Comparison of ENCODE assay signal across 8 cellular contexts in genomic region chr22:36775966-36776669, GRCh38. TPM values are rescaled to one million over a fixed set of nuclear protein-coding genes. Genes with fewer than 3 reads are reported as not detected.
DNase-seq lines count a peak whose midpoint lies in the region; ATAC-seq and TF ChIP-seq lines count a peak whose summit lies in the region.

A gene with protein sequence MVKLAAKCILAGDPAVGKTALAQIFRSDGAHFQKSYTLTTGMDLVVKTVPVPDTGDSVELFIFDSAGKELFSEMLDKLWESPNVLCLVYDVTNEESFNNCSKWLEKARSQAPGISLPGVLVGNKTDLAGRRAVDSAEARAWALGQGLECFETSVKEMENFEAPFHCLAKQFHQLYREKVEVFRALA (minus strand): TSS chr22:36776119. CDS start chr22:36775707, 412 bp downstream.

- intact Hi-C loops in PC-3 (cut with micrococcal nuclease) (loop anchor here (10.0 kb wide), 1 partner anchor 131 kb away; no protein-coding TSS in a partner anchor), mucosa of descending colon (cut with DNase I, micrococcal nuclease) (loop anchor here in 1 of 2 donors (10.0 kb wide), 1 partner anchor 231 kb away; no protein-coding TSS in a partner anchor)

- peak; percentile 89 for ATAC-seq in GM21526 (IDR thresholded peaks at IDR 0.05; ENCODE audit: low FRiP score, unreplicated experiment)
- ATAC-seq in PC-3 = peak; percentile 94
- ATAC-seq in mucosa of descending colon = peak; percentile 96

- no peak within 1 kb of the TSS for H3K27ac ChIP-seq in PC-3 (ENCODE audit: low read length)
- no peak within 1 kb of the TSS for H3K27ac ChIP-seq in epithelial cell of prostate

- peaks cover 5% of the 10 kb centered on the region; the same call in 1 of the 2 replicates for H3K79me2 ChIP-seq in PC-3 (ENCODE audit: low read length)

- peak within 1 kb of the TSS; percentile 98 for H3K4me2 ChIP-seq in PC-3 (ENCODE audit: low read length)

- BruUV-seq in PC-3 (replicated peaks; lab: Mats Ljungman, UMichigan) = no TSS peak

- H3K9me3 ChIP-seq in PC-3 (ENCODE audit: low read length) = no peaks in the 10 kb centered on the region
- H3K9me3 ChIP-seq in mucosa of descending colon = no peaks in the 10 kb centered on the region

- CTCF ChIA-PET in PC-3 (lab: Charles Lee) = interaction anchor here (0.6 to 1.8 kb wide), 4 partner anchors 18 to 229 kb away, joined by 3 to 12 read pairs (median 7); no protein-coding TSS in a partner anchor

- no peaks in the 10 kb centered on the region for H3F3A ChIP-seq in PC-3 (ENCODE audit: low read length, unreplicated experiment)

- DNase-seq in D341Med (ENCODE audit: low spot score) (peak; percentile 99), HuH-7.5 (ENCODE audit: low spot score) (peak; percentile 91), PC-3 (peak; percentile 98), activated T-cell treated with anti-CD3 and anti-CD28 coated beads for 48 hours (ENCODE audit: low read depth) (peak; percentile 91), epithelial cell of prostate (ENCODE audit: low read depth, low spot score) (peak; percentile 100), mucosa of descending colon (peak; percentile 94 to 99 (median 97))
- DNase-seq in stimulated activated CD8-positive, alpha-beta memory T cell treated with anti-CD3 and anti-CD28 coated beads, Interleukin-4, amount 100 ng/mL, for 24 hours (ENCODE audit: low read depth) = peak; percentile 92

- no peaks in the 10 kb centered on the region for H3K9me2 ChIP-seq in PC-3 (replicated peaks; ENCODE audit: low read length)

- peak within 1 kb of the TSS; percentile 64 for H3K9ac ChIP-seq in PC-3 (ENCODE audit: low read length)

- peak within 1 kb of the TSS; percentile 88 for H3K4me3 ChIP-seq in PC-3 (ENCODE audit: low read length)
- peak within 1 kb of the TSS; percentile 94 for H3K4me3 ChIP-seq in mucosa of descending colon

- no peaks in the 10 kb centered on the region for H3K27me3 ChIP-seq in PC-3 (ENCODE audit: low read length)

- no peaks in the 10 kb centered on the region for H4K20me1 ChIP-seq in PC-3 (ENCODE audit: low read length)

- POLR2A ChIA-PET in PC-3 (lab: Charles Lee; ENCODE audit: unreplicated experiment) = interaction anchor here (0.5 to 0.9 kb wide), 8 partner anchors 46 to 488 kb away, joined by 3 to 6 read pairs (median 4); partner anchors contain the start of gene EIF3D

- H3K36me3 ChIP-seq in PC-3 (ENCODE audit: low read depth, low read length) (no peaks in the 10 kb centered on the region), mucosa of descending colon (ENCODE audit: low read depth) (no peaks in the 10 kb centered on the region)

- peak within 1 kb of the TSS; percentile 80 for H2AFZ ChIP-seq in PC-3 (ENCODE audit: low read length)

- peaks cover 13% of the 10 kb centered on the region; the same call in 1 of the 2 replicates for H3K4me1 ChIP-seq in PC-3 (ENCODE audit: insufficient read depth, low read length)
- H3K4me1 ChIP-seq in mucosa of descending colon (ENCODE audit: low read depth) = peaks cover 12% of the 10 kb centered on the region

- no peak for TF ChIP-seq CTCF in PC-3 (conservative IDR thresholded peaks at IDR 0.05; ENCODE audit: low read depth, low read length)
- TF ChIP-seq CTCF in mucosa of descending colon (IDR thresholded peaks at IDR 0.05) = no peak

RNA-seq across cellular contexts. Expression of the gene that starts here (rescaled TPM):
- total RNA-seq in PC-3 (2014; rRNA removed) (19.9 and 23.3 TPM in 2 replicates), mucosa of descending colon (10 to 100 TPM; 29.0 to 37.2 (median 29.7) TPM)
